Comparison of ENCODE assay signal across 1 cellular context in the genomic region with DNA sequence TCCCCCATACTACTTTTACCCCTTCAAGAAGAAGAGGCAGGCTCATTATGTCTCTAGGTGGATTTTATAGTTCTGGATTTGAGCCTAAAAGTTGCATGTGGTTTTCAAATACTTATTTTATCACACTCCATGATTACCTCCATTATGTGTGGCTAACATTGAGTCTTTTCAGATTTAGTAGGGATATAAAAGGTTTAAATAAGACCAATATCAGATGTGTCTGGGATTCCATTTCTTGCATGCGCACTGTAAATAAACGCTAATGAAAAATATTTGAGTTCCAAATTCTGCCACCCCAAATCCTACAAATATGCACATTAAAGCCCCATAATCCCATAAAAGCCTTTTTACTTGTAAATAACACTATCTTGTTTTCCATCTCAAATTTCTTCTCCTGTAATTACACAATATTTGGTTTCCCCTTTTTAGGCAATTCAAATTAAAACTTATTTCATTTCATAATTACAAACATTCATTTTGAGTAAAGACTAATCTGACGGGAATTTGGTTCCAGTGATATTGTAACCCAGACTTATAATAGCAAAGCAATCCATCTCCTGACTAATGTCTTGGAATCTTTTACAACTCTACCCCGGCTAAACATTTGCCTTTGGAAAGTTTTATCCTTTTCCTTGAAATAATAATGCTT.
TF ChIP-seq lines count a peak whose summit lies in the region.

No MANE protein-coding gene starts in this region.

TF ChIP-seq in SK-N-SH treated with all-trans-retinoic acid at 6 μM for 48 hours, 23 proteins besides CTCF, POLR2A, EP300 and RAD21 (continued from another document):
- TF ChIP-seq, protein P1, sequence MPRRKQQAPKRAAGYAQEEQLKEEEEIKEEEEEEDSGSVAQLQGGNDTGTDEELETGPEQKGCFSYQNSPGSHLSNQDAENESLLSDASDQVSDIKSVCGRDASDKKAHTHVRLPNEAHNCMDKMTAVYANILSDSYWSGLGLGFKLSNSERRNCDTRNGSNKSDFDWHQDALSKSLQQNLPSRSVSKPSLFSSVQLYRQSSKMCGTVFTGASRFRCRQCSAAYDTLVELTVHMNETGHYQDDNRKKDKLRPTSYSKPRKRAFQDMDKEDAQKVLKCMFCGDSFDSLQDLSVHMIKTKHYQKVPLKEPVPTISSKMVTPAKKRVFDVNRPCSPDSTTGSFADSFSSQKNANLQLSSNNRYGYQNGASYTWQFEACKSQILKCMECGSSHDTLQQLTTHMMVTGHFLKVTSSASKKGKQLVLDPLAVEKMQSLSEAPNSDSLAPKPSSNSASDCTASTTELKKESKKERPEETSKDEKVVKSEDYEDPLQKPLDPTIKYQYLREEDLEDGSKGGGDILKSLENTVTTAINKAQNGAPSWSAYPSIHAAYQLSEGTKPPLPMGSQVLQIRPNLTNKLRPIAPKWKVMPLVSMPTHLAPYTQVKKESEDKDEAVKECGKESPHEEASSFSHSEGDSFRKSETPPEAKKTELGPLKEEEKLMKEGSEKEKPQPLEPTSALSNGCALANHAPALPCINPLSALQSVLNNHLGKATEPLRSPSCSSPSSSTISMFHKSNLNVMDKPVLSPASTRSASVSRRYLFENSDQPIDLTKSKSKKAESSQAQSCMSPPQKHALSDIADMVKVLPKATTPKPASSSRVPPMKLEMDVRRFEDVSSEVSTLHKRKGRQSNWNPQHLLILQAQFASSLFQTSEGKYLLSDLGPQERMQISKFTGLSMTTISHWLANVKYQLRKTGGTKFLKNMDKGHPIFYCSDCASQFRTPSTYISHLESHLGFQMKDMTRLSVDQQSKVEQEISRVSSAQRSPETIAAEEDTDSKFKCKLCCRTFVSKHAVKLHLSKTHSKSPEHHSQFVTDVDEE (CRISPR knock-in tag; IDR thresholded peaks at IDR 0.05) = no peak
- TF ChIP-seq TCF4 (CRISPR knock-in tag; IDR thresholded peaks at IDR 0.05; ENCODE audit: borderline replicate concordance) (no peak), TOX (CRISPR knock-in tag; IDR thresholded peaks at IDR 0.05; ENCODE audit: borderline replicate concordance) (no peak), ZNF70 (CRISPR knock-in tag; IDR thresholded peaks at IDR 0.05) (no peak), ESRRG (CRISPR knock-in tag; IDR thresholded peaks at IDR 0.05) (no peak), ZFP3 (CRISPR knock-in tag; IDR thresholded peaks at IDR 0.05) (no peak), CSDC2 (CRISPR knock-in tag; IDR thresholded peaks at IDR 0.05) (no peak)
